ENCODE assay signal across 8 cellular contexts in genomic region chr15:92809880-92810361, GRCh38.
DNase-seq lines count a peak whose midpoint lies in the region; ATAC-seq and TF ChIP-seq lines count a peak whose summit lies in the region.

No MANE protein-coding gene starts in this region.

- peak; percentile 0 for ATAC-seq in GM21723 (IDR thresholded peaks at IDR 0.05; ENCODE audit: unreplicated experiment)
- ATAC-seq in stimulated activated effector memory CD8-positive, alpha-beta T cell treated with anti-CD3 and anti-CD28 coated beads, Interleukin-12 subunit alpha, Interleukin-12 subunit beta, amount 100 ng/mL, for 72 hours, result no peak

- H3K27ac Mint-ChIP-seq in stimulated activated effector memory CD8-positive, alpha-beta T cell treated with anti-CD3 and anti-CD28 coated beads, Interleukin-12 subunit alpha, Interleukin-12 subunit beta, amount 100 ng/mL, for 72 hours, result peak overlapping the region; percentile 97

- peak overlapping the region; percentile 79 for H3K4me3 Mint-ChIP-seq in stimulated activated effector memory CD8-positive, alpha-beta T cell treated with anti-CD3 and anti-CD28 coated beads, Interleukin-12 subunit alpha, Interleukin-12 subunit beta, amount 100 ng/mL, for 72 hours

- H3K27me3 ChIP-seq in layer of hippocampus (ENCODE audit: control insufficient read depth, insufficient read depth, low read length), result no peaks in the 10 kb centered on the region

- H3K4me1 Mint-ChIP-seq in stimulated activated effector memory CD8-positive, alpha-beta T cell treated with anti-CD3 and anti-CD28 coated beads, Interleukin-12 subunit alpha, Interleukin-12 subunit beta, amount 100 ng/mL, for 72 hours, result peaks cover 31% of the 10 kb centered on the region

- H3K36me3 Mint-ChIP-seq in stimulated activated effector memory CD8-positive, alpha-beta T cell treated with anti-CD3 and anti-CD28 coated beads, Interleukin-12 subunit alpha, Interleukin-12 subunit beta, amount 100 ng/mL, for 72 hours, result peaks cover 15% of the 10 kb centered on the region

- H3K9me3 Mint-ChIP-seq in stimulated activated effector memory CD8-positive, alpha-beta T cell treated with anti-CD3 and anti-CD28 coated beads, Interleukin-12 subunit alpha, Interleukin-12 subunit beta, amount 100 ng/mL, for 72 hours, result no peaks in the 10 kb centered on the region

- H3K27ac ChIP-seq in C4-2B, result peak overlapping the region; percentile 99
- H3K27ac ChIP-seq in layer of hippocampus (ENCODE audit: low read depth, low read length), result peak overlapping the region; percentile 100

- DNase-seq in RKO (ENCODE audit: low spot score) (peak; percentile 47), SKM-1 (lab: John Stamatoyannopoulos, UW; ENCODE audit: unreplicated experiment) (no peak), cerebellum (ENCODE audit: low spot score) (no peak)
- DNase-seq in central memory CD4-positive, alpha-beta T cell, result peak; percentile 20
- DNase-seq in stimulated activated effector memory CD8-positive, alpha-beta T cell treated with anti-CD3 and anti-CD28 coated beads, Interleukin-12 subunit alpha, Interleukin-12 subunit beta, amount 100 ng/mL, for 72 hours (ENCODE audit: low spot score in 2 of 2), result peak in 1 of 2 donors; percentile 61

- TF ChIP-seq CTCF in C4-2B (conservative IDR thresholded peaks at IDR 0.05), result no peak

Comparison
In these comparisons a context has a peak if more than half of its experiments do, and no peak if none do; other contexts are left out.
1. DNase-seq: peak in RKO (single experiment) and central memory CD4-positive, alpha-beta T cell (single experiment); none in SKM-1 (single experiment) and cerebellum (single experiment).